12 cellular contexts compared by ENCODE assay signal in genomic region chr11:123196060-123196714, GRCh38. TPM values are rescaled to one million over a fixed set of nuclear protein-coding genes. Genes with fewer than 3 reads are reported as not detected.
A peak's percentile ranks its signal among the peaks of the same experiment; 100 is the strongest.
DNase-seq lines count a peak whose midpoint lies in the region; ATAC-seq, FAIRE-seq and TF ChIP-seq lines count a peak whose summit lies in the region.
"Had no signal": no experiment of that assay in that cellular context is flagged by ENCODE, and none has a peak within 500 bp of the region (broad histone marks: within the 10 kb centered on the region; RNA-seq: fewer than 3 reads in every experiment).

No MANE protein-coding gene starts in this region.

- DNase-seq in HFFc6: no peak
- DNase-seq in H1 (ENCODE audit: low read depth in 1 of 2, low spot score in 2 of 2): peak in 1 of 2 experiments; percentile 80
- no peak for DNase-seq in naive thymus-derived CD4-positive, alpha-beta T cell
- no peak for DNase-seq in GM12892 (ENCODE audit: insufficient read length)
- no peak for DNase-seq in AG20443 (ENCODE audit: low spot score)
- DNase-seq in DMS114 treated with DMSO at 0.1 percent for 48 hours (lab: John Stamatoyannopoulos, UW; ENCODE audit: unreplicated experiment): no peak
- DNase-seq: DMS53; stimulated activated CD4-positive, alpha-beta T cell treated with anti-CD3 and anti-CD28 coated beads, Interleukin-12 subunit alpha, Interleukin-12 subunit beta, amount 100 ng/mL, for 4 hours had no signal

- peaks cover 2% of the 10 kb centered on the region; the same call in 1 of the 2 replicates for H3K79me1 ChIP-seq in H1 (ENCODE audit: low read depth, low read length)

- peak overlapping the region; percentile 47; the same call in 1 of the 2 replicates for H2BK15ac ChIP-seq in H1 (ENCODE audit: low read length)

- H2AFZ ChIP-seq in ACC112 (ENCODE audit: low read length, unreplicated experiment) (peak overlapping the region; percentile 85), H1 (ENCODE audit: low read length) (peak overlapping the region; percentile 51; the same call in 1 of the 2 replicates)

- H3K23me2 ChIP-seq in H1 (ENCODE audit: low read depth, low read length): peaks cover 21% of the 10 kb centered on the region; the same call in 1 of the 2 replicates

- peak overlapping the region; percentile 86 for H3K4me3 ChIP-seq in ACC112 (ENCODE audit: low read depth, low read length)
- H3K4me3 ChIP-seq in H1 (ENCODE audit: extremely low read depth in 1 of 4, insufficient read depth in 2 of 4, low read depth in 3 of 4, low read length in 4 of 4): peak overlapping the region; percentile 53 to 76 (median 69)
- H3K4me3 ChIP-seq in naive thymus-derived CD4-positive, alpha-beta T cell (ENCODE audit: low read length): peak overlapping the region; percentile 39

- TF ChIP-seq POLR2A in H1 (IDR thresholded peaks at IDR 0.05; ENCODE audit: control extremely low read depth in 1 of 2, low read depth in 2 of 2, low read length in 2 of 2) (peak in 1 of 2 experiments; percentile 57; a peak in 1 of 3 replicates), GM12892 (IDR thresholded peaks at IDR 0.05; ENCODE audit: low read depth, low read length) (no peak)

- H3K36me3 ChIP-seq in ACC112 (ENCODE audit: insufficient read depth, low read length): peaks cover 9% of the 10 kb centered on the region; the same call in 1 of the 2 replicates
- H3K36me3 ChIP-seq in H1 (ENCODE audit: control insufficient read depth in 2 of 4, insufficient read depth in 4 of 4, low read length in 3 of 4): no peaks in the 10 kb centered on the region; a peak in 1 of 8 replicates
- H3K36me3 ChIP-seq in naive thymus-derived CD4-positive, alpha-beta T cell (ENCODE audit: control insufficient read depth in 2 of 3, insufficient read depth in 3 of 3, low read length in 3 of 3): no peaks in the 10 kb centered on the region

- CTCF ChIA-PET in H1 (lab: Charles Lee; ENCODE audit: partially characterized antibody): interaction anchor here (0.5 to 2.2 kb wide), 5 partner anchors 23 to 297 kb away, joined by 3 to 5 read pairs (median 3); no protein-coding TSS in a partner anchor
- CTCF ChIA-PET in naive thymus-derived CD4-positive, alpha-beta T cell (lab: Charles Lee): no interaction called here

- no peaks in the 10 kb centered on the region for H4K20me1 ChIP-seq in H1 (replicated peaks in 1 of 2; ENCODE audit: control insufficient read depth in 1 of 2, insufficient read depth in 2 of 2, low read length in 2 of 2)

- no peaks in the 10 kb centered on the region for H3K9me3 ChIP-seq in H1 (ENCODE audit: insufficient read depth in 2 of 2, low read depth in 1 of 2, low read length in 1 of 2)
- no peaks in the 10 kb centered on the region for H3K9me3 ChIP-seq in naive thymus-derived CD4-positive, alpha-beta T cell (ENCODE audit: control insufficient read depth in 2 of 3, low read length in 3 of 3)
- H3K9me3 ChIP-seq: SJSA1 had no signal

- peak overlapping the region; percentile 48 for H3K56ac ChIP-seq in H1 (replicated peaks; ENCODE audit: insufficient read length, low read depth, low read length)

- H3K27me3 Mint-ChIP-seq in HFFc6 (ENCODE audit: insufficient read depth): no peaks in the 10 kb centered on the region; the same call in 1 of the 2 replicates
- H3K27me3 Mint-ChIP-seq in naive thymus-derived CD4-positive, alpha-beta T cell: peaks cover 56 to 85% (median 75%) of the 10 kb centered on the region in 5 donors

- no peak overlapping the region for H2BK120ac ChIP-seq in H1 (replicated peaks; ENCODE audit: low read depth, low read length)

- no peak for ATAC-seq in naive thymus-derived CD4-positive, alpha-beta T cell
- ATAC-seq in GM18870 (IDR thresholded peaks at IDR 0.05; ENCODE audit: unreplicated experiment): no peak

- peak overlapping the region; percentile 93 for H2BK5ac ChIP-seq in H1 (ENCODE audit: low read depth, low read length)

- WGBS in H1 (ENCODE audit: extremely low coverage in 1 of 2, insufficient coverage in 1 of 2, insufficient read length in 1 of 2, insufficient replicate concordance in 2 of 2, low coverage in 1 of 2, low lambda C conversion rate in 2 of 2, missing lambda C conversion rate in 1 of 2), 2 experiments: 2% methylated on average over 23 of the region's 34 CpGs; no CpG with 5 or more reads in 1 of the 2 experiments

- H3K14ac ChIP-seq in H1 (ENCODE audit: insufficient read length): no peak overlapping the region

- H4K91ac ChIP-seq in H1 (replicated peaks; ENCODE audit: insufficient read length, low read length): peak overlapping the region; percentile 92

- no peak for FAIRE-seq in H1 (lab: Jason Lieb, UNC)
- no peak for FAIRE-seq in GM12892 (lab: Jason Lieb, UNC)

- TF ChIP-seq CTCF in HFFc6 (IDR thresholded peaks at IDR 0.05): no peak
- no peak for TF ChIP-seq CTCF in H1 (IDR thresholded peaks at IDR 0.05; ENCODE audit: control extremely low read depth in 1 of 3, insufficient read depth in 1 of 3, low read depth in 1 of 3, low read length in 3 of 3)

- H3K27ac Mint-ChIP-seq in HFFc6: peak overlapping the region; percentile 92; the same call in 1 of the 2 replicates
- no peak overlapping the region for H3K27ac Mint-ChIP-seq in naive thymus-derived CD4-positive, alpha-beta T cell
- H3K27ac Mint-ChIP-seq: dendritic cell treated with granulocyte-macrophage colony-stimulating factor and Interleukin-4, amounts not matched to agents 40 ng/mL and 50 ng/mL, for 4 days had no signal

- H3K36me3 Mint-ChIP-seq in HFFc6 (ENCODE audit: low read depth): peaks cover 23% of the 10 kb centered on the region
- H3K36me3 Mint-ChIP-seq in naive thymus-derived CD4-positive, alpha-beta T cell: peaks cover 0 to 4% (median 3%) of the 10 kb centered on the region in 5 donors

- peak overlapping the region; percentile 99 for H2BK12ac ChIP-seq in H1 (ENCODE audit: low read depth, low read length)

- H3K4me1 Mint-ChIP-seq in HFFc6 (ENCODE audit: low read depth): peaks cover 61% of the 10 kb centered on the region
- peaks cover 12 to 34% (median 25%) of the 10 kb centered on the region in 7 donors for H3K4me1 Mint-ChIP-seq in naive thymus-derived CD4-positive, alpha-beta T cell

- H3K27me3 ChIP-seq in ACC112 (ENCODE audit: insufficient read depth, low read length) (no peaks in the 10 kb centered on the region), H1 (replicated peaks in 1 of 4; ENCODE audit: control insufficient read depth in 3 of 4, extremely low read depth in 1 of 4, insufficient read depth in 3 of 4, low read length in 3 of 4) (peaks cover 0 to 6% (median 3%) of the 10 kb centered on the region in 4 experiments; a peak in 4 of 7 replicates)
- peaks cover 0 to 15% of the 10 kb centered on the region in 2 donors for H3K27me3 ChIP-seq in naive thymus-derived CD4-positive, alpha-beta T cell (ENCODE audit: control insufficient read depth in 2 of 2, insufficient read depth in 2 of 2, low read length in 2 of 2)
- H3K27me3 ChIP-seq: SJSA1 had no signal

- H3K4me1 ChIP-seq in ACC112 (ENCODE audit: control insufficient read depth, insufficient read depth, low read length, unreplicated experiment) (peaks cover 46% of the 10 kb centered on the region), H1 (replicated peaks in 1 of 4; ENCODE audit: control insufficient read depth in 3 of 4, insufficient read depth in 4 of 4, low read length in 3 of 4) (peaks cover 4 to 29% (median 19%) of the 10 kb centered on the region in 4 experiments)
- H3K4me1 ChIP-seq in naive thymus-derived CD4-positive, alpha-beta T cell (ENCODE audit: control insufficient read depth in 2 of 2, insufficient read depth in 2 of 2, low read length in 2 of 2): peaks cover 0 to 12% of the 10 kb centered on the region in 2 donors

- H3K18ac ChIP-seq in H1 (ENCODE audit: extremely low read depth, low read length): peak overlapping the region; percentile 93

- POLR2A ChIA-PET in H1 (lab: Charles Lee; ENCODE audit: partially characterized antibody): interaction anchor here (0.5 to 6.4 kb wide), 15 partner anchors 8 to 302 kb away, joined by 3 to 67 read pairs (median 5); partner anchors contain the start of gene HSPA8
- POLR2A ChIA-PET in naive thymus-derived CD4-positive, alpha-beta T cell (lab: Charles Lee): interaction anchor here (0.6 kb wide), 1 partner anchor 25 kb away, joined by 3 read pairs; no protein-coding TSS in a partner anchor

- intact Hi-C loops in naive thymus-derived CD4-positive, alpha-beta T cell (cut with micrococcal nuclease): no loop called here

- no peak for TF ChIP-seq EP300 in H1 (IDR thresholded peaks at IDR 0.05; ENCODE audit: borderline replicate concordance in 1 of 2, low read depth in 2 of 2, low read length in 2 of 2)

- H3K79me2 ChIP-seq in ACC112 (ENCODE audit: control insufficient read depth, insufficient read depth, low read length, unreplicated experiment) (peaks cover 49% of the 10 kb centered on the region), H1 (ENCODE audit: control insufficient read depth in 1 of 2, insufficient read depth in 2 of 2, low read length in 2 of 2) (peaks cover 0 to 29% of the 10 kb centered on the region in 2 experiments; a peak in 2 of 4 replicates)

- peak overlapping the region; percentile 93 to 97 for H3K4me2 ChIP-seq in H1 (ENCODE audit: insufficient read depth in 1 of 2, low read depth in 2 of 2, low read length in 2 of 2)

- H3K23ac ChIP-seq in H1 (ENCODE audit: insufficient read length): no peak overlapping the region

- no peak for TF ChIP-seq RAD21 in H1 (IDR thresholded peaks at IDR 0.05 in 1 of 2, conservative IDR thresholded peaks at IDR 0.05 in 1 of 2; ENCODE audit: low read depth in 2 of 2, low read length in 2 of 2)

- H3K9me3 Mint-ChIP-seq in HFFc6: no peaks in the 10 kb centered on the region
- peaks cover 0 to 1% (median 0%) of the 10 kb centered on the region in 11 donors for H3K9me3 Mint-ChIP-seq in naive thymus-derived CD4-positive, alpha-beta T cell
- H3K9me3 Mint-ChIP-seq: dendritic cell treated with granulocyte-macrophage colony-stimulating factor and Interleukin-4, amounts not matched to agents 40 ng/mL and 50 ng/mL, for 4 days had no signal

- H3K27ac ChIP-seq in ACC112 (ENCODE audit: low read depth, low read length) (peak overlapping the region; percentile 84), H1 (ENCODE audit: low read depth, low read length) (no peak overlapping the region)
- no peak overlapping the region for H3K27ac ChIP-seq in naive thymus-derived CD4-positive, alpha-beta T cell (ENCODE audit: low read depth, low read length)

- H2AK5ac ChIP-seq in H1 (ENCODE audit: low read depth, low read length): no peak overlapping the region

- peak overlapping the region; percentile 51 for H4K5ac ChIP-seq in H1 (ENCODE audit: insufficient read length, low read depth, low read length)

- no peak overlapping the region for H3K4ac ChIP-seq in H1 (replicated peaks; ENCODE audit: insufficient read length, low read depth, low read length)

- H2BK20ac ChIP-seq in H1 (ENCODE audit: low read length): peak overlapping the region; percentile 66; the same call in 1 of the 2 replicates

- peak overlapping the region; percentile 98; the same call in 1 of the 2 replicates for H3K4me3 Mint-ChIP-seq in HFFc6
- peak overlapping the region in 9 of 10 donors; percentile 60 to 88 (median 83) for H3K4me3 Mint-ChIP-seq in naive thymus-derived CD4-positive, alpha-beta T cell

- H3K9ac ChIP-seq in H1 (replicated peaks in 1 of 4; ENCODE audit: extremely low read depth in 1 of 4, low read depth in 3 of 4, low read length in 3 of 4): peak overlapping the region; percentile 46 to 57 (median 53); a peak in 6 of 7 replicates

- peak overlapping the region; percentile 92; the same call in 1 of the 2 replicates for H4K8ac ChIP-seq in H1 (ENCODE audit: extremely low read depth, insufficient read depth, low read length)

RNA-seq across cellular contexts. Expression of gene CLMP, which starts 1.1 kb away (rescaled TPM):
- total RNA-seq in HFFc6 (2021; fragmentation: NEBNext Ultra II Directional; extraction: Animal tissue kit (Norgen Biotek cat#: 25700)): 100 to 1,000 TPM; 126 to 201 (median 138) TPM
- 20.8 and 24.1 TPM in 2 replicates for total RNA-seq in H1 (2021; fragmentation: NEBNext Ultra II Directional; extraction: Animal tissue kit (Norgen Biotek cat#: 25700))
- 9.9 and 11.5 TPM in 2 replicates for polyA plus RNA-seq in H1 (2011; rRNA removed)
- polyA plus RNA-seq in H1 (2011; cell fraction: cytosol; rRNA removed): 15.4 TPM
- 16.9 TPM for polyA plus RNA-seq in H1 (2011; cell fraction: nucleus; rRNA removed)
- 10.4 to 16.3 TPM (median 14.3 TPM) in 4 replicates for polyA plus RNA-seq in H1 (2012, experiment 1 of 2)
- polyA plus RNA-seq in H1 (2012, experiment 2 of 2): 2.0 TPM
- polyA plus RNA-seq in H1 (2013, experiment 1 of 2): 15.4 TPM
- 16.5 TPM for polyA plus RNA-seq in H1 (2013, experiment 2 of 2)
- polyA minus RNA-seq in H1 (2011; rRNA and poly(A)+ RNA removed): 58.8 and 90.8 TPM in 2 replicates
- 13.3 TPM for polyA minus RNA-seq in H1 (2011; cell fraction: cytosol; rRNA and poly(A)+ RNA removed)
- 17.5 TPM for polyA minus RNA-seq in H1 (2011; cell fraction: nucleus; rRNA and poly(A)+ RNA removed)
- total RNA-seq in naive thymus-derived CD4-positive, alpha-beta T cell: under 1 TPM; 0.20 to 0.60 (median 0.43) TPM
- polyA plus RNA-seq in naive thymus-derived CD4-positive, alpha-beta T cell: under 1 TPM; 0.08 to 0.20 TPM
- polyA plus RNA-seq in GM12892 (2012; ENCODE audit: missing spikeins): 0.34 TPM

Comparison
In these comparisons a context has a peak if more than half of its experiments do, and no peak if none do; other contexts are left out.
1. RNA of gene CLMP, which starts 1.1 kb away (total RNA-seq): 126 to 201 TPM in HFFc6 and 20.8 to 24.1 TPM in H1; 0.20 to 0.60 TPM in naive thymus-derived CD4-positive, alpha-beta T cell; every median in the first group is over 10 times any median in the second.
2. Peak in every context shown above with its lines, with median percentiles within 50 percentile points of each other: H3K4me3 ChIP-seq.